ENCODE assay signal across 2 cellular contexts in genomic region chrX:52346462-52347165, GRCh38.
TF ChIP-seq lines count a peak whose summit lies in the region.

No MANE protein-coding gene starts in this region.

TF ChIP-seq in HCT116, 20 proteins besides CTCF, POLR2A, EP300 and RAD21:
- no peak for TF ChIP-seq TCF7L2 (IDR thresholded peaks at IDR 0.05; ENCODE audit: borderline replicate concordance, extremely low read depth, insufficient read depth, insufficient read length)
- peak; percentile 80 for TF ChIP-seq FOSL1 (IDR thresholded peaks at IDR 0.05; ENCODE audit: low read depth)
- TF ChIP-seq SP1 (IDR thresholded peaks at IDR 0.05; ENCODE audit: low read depth): 0 out of 2 replicates have a peak, but pooled peaks have one; percentile 33
- no peak for TF ChIP-seq EZH2 (IDR thresholded peaks at IDR 0.05)
- peak; percentile 73 for TF ChIP-seq JUND (IDR thresholded peaks at IDR 0.05)
- TF ChIP-seq POLR2AphosphoS5 (IDR thresholded peaks at IDR 0.05; ENCODE audit: low read depth, low read length): no peak

TF ChIP-seq in HepG2, 621 proteins besides CTCF, POLR2A, EP300 and RAD21:
- TF ChIP-seq ZFAT (CRISPR knock-in tag; conservative IDR thresholded peaks at IDR 0.05) (no peak), ZNF629 (CRISPR knock-in tag; conservative IDR thresholded peaks at IDR 0.05) (peak; percentile 39)
